ENCODE assay signal across 10 cellular contexts in the genomic region with DNA sequence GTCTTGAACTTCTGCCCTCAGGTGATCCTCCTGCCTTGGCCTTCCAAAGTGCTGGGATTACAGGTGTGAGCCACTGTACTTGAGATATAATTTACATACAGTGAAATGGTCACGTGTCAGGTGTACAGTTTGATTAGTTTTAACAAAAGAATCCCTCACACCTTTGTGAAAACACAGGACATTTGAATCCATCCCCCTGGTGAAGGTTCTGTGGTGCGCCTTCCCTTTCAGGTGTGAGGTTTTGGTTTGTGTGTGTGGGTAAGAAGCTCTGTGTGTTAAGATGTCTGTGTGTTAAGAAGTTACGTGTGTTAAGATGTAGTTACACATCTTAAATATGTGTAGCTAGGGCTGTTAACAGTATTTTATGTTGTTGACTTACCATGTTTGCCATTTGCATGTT. TPM values are rescaled to one million over a fixed set of nuclear protein-coding genes. Genes with fewer than 3 reads are reported as not detected.
A peak's percentile ranks its signal among the peaks of the same experiment; 100 is the strongest.
DNase-seq lines count a peak whose midpoint lies in the region; ATAC-seq, FAIRE-seq and TF ChIP-seq lines count a peak whose summit lies in the region.
"Had no signal": no experiment of that assay in that cellular context is flagged by ENCODE, and none has a peak within 500 bp of the region (broad histone marks: within the 10 kb centered on the region; RNA-seq: fewer than 3 reads in every experiment).

No MANE protein-coding gene starts in this region.

- H3K9me3 ChIP-seq in heart left ventricle (no peaks in the 10 kb centered on the region), astrocyte (ENCODE audit: insufficient read depth, low read depth, low read length) (no peaks in the 10 kb centered on the region), mucosa of rectum (ENCODE audit: control insufficient read depth in 2 of 2, low read length in 2 of 2) (no peaks in the 10 kb centered on the region), upper lobe of left lung (no peaks in the 10 kb centered on the region)
- H3K9me3 ChIP-seq: BLaER1 had no signal

- H3K79me2 ChIP-seq in astrocyte (ENCODE audit: insufficient read depth, low read length) = peaks cover 86% of the 10 kb centered on the region

- no peak overlapping the region for H2AFZ ChIP-seq in astrocyte (ENCODE audit: low read depth, low read length)

- no peak for ATAC-seq in heart left ventricle
- no peak for ATAC-seq in left ventricle myocardium superior
- ATAC-seq in upper lobe of left lung (ENCODE audit: low FRiP score in 2 of 2) = no peak
- no peak for ATAC-seq in HG03432 (IDR thresholded peaks at IDR 0.05; ENCODE audit: unreplicated experiment)

- no peak for TF ChIP-seq CTCF in heart left ventricle (IDR thresholded peaks at IDR 0.05)
- TF ChIP-seq CTCF in astrocyte (IDR thresholded peaks at IDR 0.05; ENCODE audit: insufficient read depth, low read depth, low read length) = no peak
- no peak for TF ChIP-seq CTCF in upper lobe of left lung (IDR thresholded peaks at IDR 0.05)
- TF ChIP-seq CTCF in GM10248 (IDR thresholded peaks at IDR 0.05; ENCODE audit: control extremely low read depth, extremely low read depth, low read depth, missing control alignments) = no peak

- H3K36me3 ChIP-seq in heart left ventricle = peaks cover 0 to 71% (median 49%) of the 10 kb centered on the region in 9 donors
- peaks cover 28% of the 10 kb centered on the region for H3K36me3 ChIP-seq in astrocyte (ENCODE audit: insufficient read depth, low read length)
- H3K36me3 ChIP-seq in mucosa of rectum (ENCODE audit: control insufficient read depth in 2 of 2, insufficient read depth in 2 of 2, low read length in 2 of 2) = peaks cover 8 to 18% of the 10 kb centered on the region in 2 donors
- peaks cover 4 to 56% (median 12%) of the 10 kb centered on the region in 4 donors for H3K36me3 ChIP-seq in upper lobe of left lung

- H3K9me3 Mint-ChIP-seq in astrocyte (ENCODE audit: unreplicated experiment) = no peaks in the 10 kb centered on the region

- H3K27ac Mint-ChIP-seq in astrocyte (ENCODE audit: unreplicated experiment) = peak overlapping the region; percentile 79

- H3K4me3 ChIP-seq in heart left ventricle (peak overlapping the region in 10 of 12 donors; percentile 10 to 95 (median 71)), astrocyte (ENCODE audit: insufficient read depth, low read depth, low read length) (no peak overlapping the region), mucosa of rectum (ENCODE audit: low read length in 2 of 2) (no peak overlapping the region), upper lobe of left lung (peak overlapping the region; percentile 11 to 98 (median 54))
- H3K4me3 ChIP-seq: BLaER1 had no signal

- no peaks in the 10 kb centered on the region for H3K27me3 Mint-ChIP-seq in astrocyte (ENCODE audit: low read depth, unreplicated experiment)

- TF ChIP-seq POLR2A in heart left ventricle (IDR thresholded peaks at IDR 0.05) (no peak), upper lobe of left lung (IDR thresholded peaks at IDR 0.05) (no peak)

- intact Hi-C loops in heart left ventricle (cut with DNase I) = loop anchor here in 9 of 10 donors (5.0 to 10.0 kb wide), 8 partner anchors 37 to 67 kb away; no protein-coding TSS in a partner anchor
- intact Hi-C loops in left ventricle myocardium superior (cut with micrococcal nuclease) = loop anchor here (10.0 kb wide), 1 partner anchor 50 kb away; no protein-coding TSS in a partner anchor

- DNase-seq in heart left ventricle (no peak), left ventricle myocardium superior (no peak), astrocyte (ENCODE audit: low read depth) (no peak), upper lobe of left lung (no peak), GM10248 (ENCODE audit: extremely low spot score) (no peak), NCI-H446 (lab: John Stamatoyannopoulos, UW) (no peak)
- DNase-seq: stimulated activated CD4-positive, alpha-beta T cell treated with anti-CD3 and anti-CD28 coated beads, Interleukin-12 subunit alpha, Interleukin-12 subunit beta, amount 100 ng/mL, for 4 hours had no signal

- CTCF ChIA-PET in GM10248 (lab: Yijun Ruan, JAX) = interaction anchor here (0.8 to 3.4 kb wide), 10 partner anchors 10 to 63 kb away, joined by 3 to 21 read pairs (median 3); no protein-coding TSS in a partner anchor

- H3K4me1 ChIP-seq in heart left ventricle = peaks cover 3 to 75% (median 35%) of the 10 kb centered on the region in 12 donors
- H3K4me1 ChIP-seq in astrocyte (ENCODE audit: insufficient read depth, low read length) = peaks cover 26% of the 10 kb centered on the region
- peaks cover 25 to 31% of the 10 kb centered on the region in 2 donors for H3K4me1 ChIP-seq in mucosa of rectum (ENCODE audit: control insufficient read depth in 2 of 2, insufficient read depth in 2 of 2, low read length in 2 of 2)
- H3K4me1 ChIP-seq in upper lobe of left lung = peaks cover 40 to 68% (median 53%) of the 10 kb centered on the region in 4 donors

- H3K27me3 ChIP-seq in heart left ventricle = no peaks in the 10 kb centered on the region
- no peaks in the 10 kb centered on the region for H3K27me3 ChIP-seq in astrocyte (ENCODE audit: insufficient read depth, low read length)
- no peaks in the 10 kb centered on the region for H3K27me3 ChIP-seq in mucosa of rectum (ENCODE audit: control insufficient read depth in 2 of 2, insufficient read depth in 2 of 2, low read length in 2 of 2)
- H3K27me3 ChIP-seq in upper lobe of left lung = peaks cover 0 to 2% (median 0%) of the 10 kb centered on the region in 4 donors
- H3K27me3 ChIP-seq: BLaER1 had no signal

- H3K4me2 ChIP-seq in astrocyte (ENCODE audit: low read length) = peak overlapping the region; percentile 70

- 63 to 75% (median 74%) methylated on average over 3 of the region's 3 CpGs for WGBS in heart left ventricle, 4 donors
- 46 to 56% methylated on average over 3 of the region's 3 CpGs for WGBS in upper lobe of left lung, 2 donors

- peak overlapping the region; percentile 71 for H3K4me3 Mint-ChIP-seq in astrocyte (ENCODE audit: unreplicated experiment)

- FAIRE-seq in astrocyte (lab: Jason Lieb, UNC) = no peak

- peak overlapping the region; percentile 52 for H3K9ac ChIP-seq in astrocyte (ENCODE audit: low read length)
- peak overlapping the region; percentile 30 to 53 for H3K9ac ChIP-seq in mucosa of rectum (ENCODE audit: low read depth in 1 of 2, low read length in 2 of 2)
- H3K9ac ChIP-seq: BLaER1 had no signal

- H4K20me1 ChIP-seq in astrocyte (ENCODE audit: insufficient read depth, low read length) = peaks cover 58% of the 10 kb centered on the region

- POLR2A ChIA-PET in GM10248 (lab: Yijun Ruan, JAX) = no interaction called here

- TF ChIP-seq EP300 in upper lobe of left lung (IDR thresholded peaks at IDR 0.05) = no peak

- peaks cover 46% of the 10 kb centered on the region for H3K4me1 Mint-ChIP-seq in astrocyte (ENCODE audit: low read depth, unreplicated experiment)

- H3K36me3 Mint-ChIP-seq in astrocyte (ENCODE audit: low read depth, unreplicated experiment) = peaks cover 20% of the 10 kb centered on the region

- H3K27ac ChIP-seq in heart left ventricle (peak overlapping the region; percentile 31 to 98 (median 88)), astrocyte (ENCODE audit: low read depth, low read length) (peak overlapping the region; percentile 43), mucosa of rectum (ENCODE audit: low read depth in 2 of 2, low read length in 2 of 2) (peak overlapping the region; percentile 62 to 83), upper lobe of left lung (peak overlapping the region; percentile 96 to 99 (median 98))
- H3K27ac ChIP-seq: BLaER1 had no signal

RNA-seq across cellular contexts. Expression of a gene that starts 4.4 kb away (rescaled TPM):
- total RNA-seq in heart left ventricle (100 to 1,000 TPM in 1 of 9 donors, 10 to 100 TPM in 8; 43.6 to 116 (median 53.7) TPM), left ventricle myocardium superior (71.4 TPM), astrocyte (86.7 and 93.2 TPM in 2 replicates), upper lobe of left lung (100 to 1,000 TPM; 100 to 291 (median 145) TPM)
- polyA plus RNA-seq in heart left ventricle = 10 to 100 TPM; 26.6 to 69.5 TPM

Comparison
In these comparisons a context has a peak if more than half of its experiments do, and no peak if none do; other contexts are left out.
1. H3K27ac ChIP-seq: peak in every context shown above with its lines; median percentile 98 in upper lobe of left lung; 88 in heart left ventricle; 72 in mucosa of rectum; 43 in astrocyte.
2. H3K4me3 ChIP-seq: peak in heart left ventricle (10 of 12) and upper lobe of left lung (4 of 4); none in astrocyte (single experiment) and mucosa of rectum (0 of 2).